Comparison of ENCODE assay signal across 8 cellular contexts in genomic region chr1:162560303-162561036, GRCh38. TPM values are rescaled to one million over a fixed set of nuclear protein-coding genes. Genes with fewer than 3 reads are reported as not detected.
DNase-seq lines count a peak whose midpoint lies in the region; ATAC-seq and TF ChIP-seq lines count a peak whose summit lies in the region.

No MANE protein-coding gene starts in this region.

- H3K27ac ChIP-seq in A673 (ENCODE audit: low read depth, low read length, poor library complexity, severe bottlenecking) (peak overlapping the region; percentile 90), HUES6 (ENCODE audit: low read depth, low read length) (peak overlapping the region; percentile 47; the same call in 1 of the 2 replicates), brain microvascular endothelial cell (peak overlapping the region; percentile 89), liver (ENCODE audit: low read depth in 1 of 2, low read length in 2 of 2) (peak overlapping the region; percentile 97 to 98), transverse colon (peak overlapping the region; percentile 90 to 98 (median 95))

- H3K9me3 ChIP-seq in A673 (ENCODE audit: low read depth, low read length, poor library complexity, severe bottlenecking) (no peaks in the 10 kb centered on the region), HUES6 (ENCODE audit: control insufficient read depth, insufficient read depth, low read depth, low read length) (no peaks in the 10 kb centered on the region), liver (ENCODE audit: control insufficient read depth in 4 of 4, low read length in 3 of 4) (no peaks in the 10 kb centered on the region), transverse colon (no peaks in the 10 kb centered on the region)

- peaks cover 1% of the 10 kb centered on the region for H3K36me3 ChIP-seq in A673 (ENCODE audit: insufficient read depth, low read length, poor library complexity, severe bottlenecking)
- no peaks in the 10 kb centered on the region for H3K36me3 ChIP-seq in HUES6 (ENCODE audit: control insufficient read depth, insufficient read depth, low read length)
- no peaks in the 10 kb centered on the region for H3K36me3 ChIP-seq in brain microvascular endothelial cell (replicated peaks)
- no peaks in the 10 kb centered on the region for H3K36me3 ChIP-seq in liver (ENCODE audit: control insufficient read depth in 4 of 4, insufficient read depth in 3 of 4, low read depth in 1 of 4, low read length in 3 of 4)
- no peaks in the 10 kb centered on the region for H3K36me3 ChIP-seq in transverse colon

- TF ChIP-seq POLR2A in transverse colon (IDR thresholded peaks at IDR 0.05) (no peak), GM18505 (IDR thresholded peaks at IDR 0.05; ENCODE audit: borderline replicate concordance, extremely low read depth, insufficient read depth, insufficient read length) (no peak)

- no peak for ATAC-seq in GM18505 (IDR thresholded peaks at IDR 0.05; ENCODE audit: unreplicated experiment)

- in situ Hi-C loops in brain microvascular endothelial cell (cut with HindIII; ENCODE audit: low pct_ligation_motif_present, low sequenced_read_pairs) (no loop called here), transverse colon (cut with MboI; ENCODE audit: low pct_ligation_motif_present in 1 of 4, low pct_unique_long_range_greater_than_20kb in 1 of 4, low sequenced_read_pairs in 3 of 4) (no loop called here)

- TSS peak; percentile 95 for BruUV-seq in A673 (replicated peaks; lab: Mats Ljungman, UMichigan)

- H3K4me1 ChIP-seq in A673 (ENCODE audit: insufficient read depth, low read length, poor library complexity, severe bottlenecking) (peaks cover 21% of the 10 kb centered on the region), HUES6 (ENCODE audit: control insufficient read depth, insufficient read depth, low read length) (peaks cover 13% of the 10 kb centered on the region), liver (ENCODE audit: control insufficient read depth in 4 of 4, insufficient read depth in 4 of 4, low read length in 3 of 4) (peaks cover 3 to 34% (median 16%) of the 10 kb centered on the region in 4 donors), transverse colon (peaks cover 9 to 51% (median 38%) of the 10 kb centered on the region in 4 donors)

- no peak for TF ChIP-seq CTCF in A673 (conservative IDR thresholded peaks at IDR 0.05; ENCODE audit: low read depth, low read length)
- TF ChIP-seq CTCF in brain microvascular endothelial cell (IDR thresholded peaks at IDR 0.05; ENCODE audit: low read depth, low read length, missing control alignments) = no peak
- TF ChIP-seq CTCF in liver (IDR thresholded peaks at IDR 0.05; ENCODE audit: low read depth, low read length, missing input control) = no peak
- TF ChIP-seq CTCF in transverse colon (IDR thresholded peaks at IDR 0.05) = no peak
- TF ChIP-seq CTCF in GM10248 (IDR thresholded peaks at IDR 0.05; ENCODE audit: control extremely low read depth, extremely low read depth, low read depth, missing control alignments) = no peak

- no peaks in the 10 kb centered on the region for H3K27me3 ChIP-seq in A673 (replicated peaks; ENCODE audit: insufficient read depth, low read depth, low read length, poor library complexity)
- no peaks in the 10 kb centered on the region for H3K27me3 ChIP-seq in HUES6 (ENCODE audit: control insufficient read depth, insufficient read depth, low read length)
- no peaks in the 10 kb centered on the region for H3K27me3 ChIP-seq in brain microvascular endothelial cell (replicated peaks)
- no peaks in the 10 kb centered on the region for H3K27me3 ChIP-seq in liver (ENCODE audit: control insufficient read depth in 4 of 4, insufficient read depth in 4 of 4, low read length in 3 of 4)
- H3K27me3 ChIP-seq in transverse colon = no peaks in the 10 kb centered on the region

- TF ChIP-seq RAD21 in liver (IDR thresholded peaks at IDR 0.05) = no peak

- H3K4me3 ChIP-seq in A673 (ENCODE audit: low read depth, low read length, poor library complexity, severe bottlenecking) (peak overlapping the region; percentile 91), HUES6 (ENCODE audit: low read depth, low read length) (peak overlapping the region; percentile 98), brain microvascular endothelial cell (ENCODE audit: low read depth, low read length) (peak overlapping the region; percentile 86), liver (ENCODE audit: low read depth in 1 of 3, low read length in 3 of 3) (peak overlapping the region; percentile 71 to 99 (median 80)), transverse colon (peak overlapping the region; percentile 60 to 86 (median 72))

- no peak for TF ChIP-seq EP300 in transverse colon (IDR thresholded peaks at IDR 0.05; ENCODE audit: low read depth)

- no peak for DNase-seq in A673 (ENCODE audit: low spot score)
- no peak for DNase-seq in brain microvascular endothelial cell
- DNase-seq in transverse colon = no peak
- no peak for DNase-seq in DMS 273 (lab: John Stamatoyannopoulos, UW; ENCODE audit: unreplicated experiment)
- DNase-seq in GM10248 (ENCODE audit: extremely low spot score) = no peak

- WGBS in liver = 25% methylated on average over 9 of the region's 9 CpGs
- WGBS in transverse colon (ENCODE audit: low coverage in 1 of 2), 2 donors = 29 to 46% methylated on average over 5 to 9 of the region's 9 CpGs

- CTCF ChIA-PET in A673 (lab: Charles Lee) (no interaction called here), GM10248 (lab: Yijun Ruan, JAX) (interaction anchor here (1.2 to 1.7 kb wide), 2 partner anchors 14 to 53 kb away, joined by 4 read pairs; no protein-coding TSS in a partner anchor)

- H3K9ac ChIP-seq in HUES6 (ENCODE audit: low read length) = peak overlapping the region; percentile 54
- peak overlapping the region in 1 of 2 donors; percentile 63 for H3K9ac ChIP-seq in liver (ENCODE audit: low read depth in 1 of 2, low read length in 2 of 2)

- intact Hi-C loops in A673 (cut with micrococcal nuclease; ENCODE audit: unreplicated experiment) = no loop called here
- intact Hi-C loops in transverse colon (cut with DNase I; ENCODE audit: low total_unique reads) = no loop called here

- POLR2A ChIA-PET in A673 (lab: Charles Lee; ENCODE audit: low non-redundant PET) (no interaction called here), GM10248 (lab: Yijun Ruan, JAX) (interaction anchor here (0.5 kb wide), 1 partner anchor 216 kb away, joined by 5 read pairs; no protein-coding TSS in a partner anchor)

TF ChIP-seq in liver, 16 proteins besides CTCF, POLR2A, EP300 and RAD21 (continues in another document):
- TF ChIP-seq SP1 (IDR thresholded peaks at IDR 0.05) (peak; percentile 79), ATF3 (IDR thresholded peaks at IDR 0.05) (peak; percentile 17), NR2F2 (IDR thresholded peaks at IDR 0.05) (peak; percentile 89), HNF4G (IDR thresholded peaks at IDR 0.05) (peak; percentile 25), REST (IDR thresholded peaks at IDR 0.05) (no peak), MAX (IDR thresholded peaks at IDR 0.05) (peak; percentile 17), FOXA1 (IDR thresholded peaks at IDR 0.05) (peak; percentile 91), FOXA2 (IDR thresholded peaks at IDR 0.05) (peak; percentile 93), EGR1 (IDR thresholded peaks at IDR 0.05; ENCODE audit: low read depth in 2 of 2) (no peak), TAF1 (conservative IDR thresholded peaks at IDR 0.05) (no peak)

RNA-seq across cellular contexts. Expression of gene UAP1, which starts 1.1 kb away (rescaled TPM):
- total RNA-seq in A673 (2021) = 122 and 152 TPM in 2 replicates
- total RNA-seq in liver = 100 to 1,000 TPM in 1 of 2 donors, 10 to 100 TPM in 1; 28.9 to 120 TPM
- 10 to 100 TPM; 50.6 to 52.8 TPM for polyA plus RNA-seq in liver
- total RNA-seq in transverse colon = 100 to 1,000 TPM in 3 of 4 donors, 10 to 100 TPM in 1; 95.0 to 131 (median 117) TPM

Comparison
In these comparisons a context has a peak if more than half of its experiments do, and no peak if none do; other contexts are left out.
1. H3K27ac ChIP-seq: peak in every context shown above with its lines; median percentile 98 in liver; 95 in transverse colon; 90 in A673; 89 in brain microvascular endothelial cell; 47 in HUES6.